ENCODE assay signal across 14 cellular contexts in the genomic region with DNA sequence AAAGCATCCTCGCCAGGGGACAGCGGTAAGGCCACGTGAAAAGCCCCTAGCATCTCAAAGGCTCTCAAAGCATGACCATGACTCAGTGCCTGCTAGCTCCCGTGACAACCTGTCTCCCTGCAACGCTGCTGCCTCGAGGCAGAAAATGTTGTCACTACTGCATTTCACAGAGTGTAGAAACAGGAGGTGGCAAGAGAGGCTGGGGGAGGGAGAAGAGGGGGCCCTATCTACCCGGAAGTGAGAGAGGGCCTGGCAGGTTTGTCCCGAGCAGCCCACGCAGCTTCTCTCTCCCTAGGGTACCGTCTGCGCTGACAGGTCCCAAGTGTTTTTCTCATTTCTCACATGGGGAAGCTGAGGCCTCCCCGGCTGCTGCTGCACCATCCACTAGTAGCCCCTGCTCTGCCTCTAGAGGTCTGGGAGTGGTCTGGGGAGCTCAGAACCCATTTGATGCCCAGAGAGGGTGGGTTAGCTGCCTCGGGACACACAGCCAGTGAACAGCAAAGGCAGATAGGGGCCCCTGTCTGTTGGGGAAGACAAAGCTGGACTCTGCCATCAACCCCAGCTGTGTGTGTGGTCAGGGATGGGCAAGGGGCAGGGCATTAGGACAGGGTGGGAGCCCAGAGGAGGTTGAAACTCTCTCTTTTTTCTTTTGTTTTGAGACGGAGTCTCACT. TPM values are rescaled to one million over a fixed set of nuclear protein-coding genes. Genes with fewer than 3 reads are reported as not detected.
DNase-seq lines count a peak whose midpoint lies in the region; ATAC-seq and TF ChIP-seq lines count a peak whose summit lies in the region.
"Had no signal": no experiment of that assay in that cellular context is flagged by ENCODE, and none has a peak within 500 bp of the region (broad histone marks: within the 10 kb centered on the region; RNA-seq: fewer than 3 reads in every experiment).

No MANE protein-coding gene starts in this region.

- no peak overlapping the region for H3K4me3 ChIP-seq in SK-N-SH (ENCODE audit: low read depth in 2 of 2, low read length in 1 of 2)

- no peaks in the 10 kb centered on the region for H3K9me2 ChIP-seq in SK-N-SH

- no peak for TF ChIP-seq RAD21 in SK-N-SH (IDR thresholded peaks at IDR 0.05; ENCODE audit: low read length)

- ATAC-seq in GM18870 (IDR thresholded peaks at IDR 0.05; ENCODE audit: unreplicated experiment) = no peak
- ATAC-seq: Right ventricle myocardium inferior had no signal

- no peaks in the 10 kb centered on the region; a peak in 1 of 4 replicates for H3K4me1 ChIP-seq in SK-N-SH (ENCODE audit: control insufficient read depth in 1 of 2, insufficient read depth in 2 of 2, low read depth in 1 of 2, low read length in 1 of 2)

- no peak overlapping the region; the same call in 1 of the 2 replicates for H3K4me2 ChIP-seq in SK-N-SH

- CTCF ChIA-PET in SK-N-SH (lab: Yijun Ruan, JAX) = interaction anchor here (0.9 to 1.6 kb wide), 8 partner anchors 10 to 516 kb away, joined by 3 to 8 read pairs (median 4); no protein-coding TSS in a partner anchor

- DNase-seq in AG08395 (ENCODE audit: low spot score) (peak; percentile 59), ELR (ENCODE audit: low read depth) (peak; percentile 77), SK-N-SH (peak; percentile 60), islet precursor cell (peak; percentile 94), NCI-H2196 (lab: John Stamatoyannopoulos, UW; ENCODE audit: unreplicated experiment) (no peak), NOMO-1 treated with DMSO at 0.1 percent for 48 hours (lab: John Stamatoyannopoulos, UW; ENCODE audit: unreplicated experiment) (no peak), NK-92 (lab: John Stamatoyannopoulos, UW; ENCODE audit: unreplicated experiment) (no peak)
- DNase-seq: activated T-cell treated with anti-CD3 and anti-CD28 coated beads for 4 hours; CD4-positive, CD25-positive, alpha-beta regulatory T cell; glutamatergic neuron; GOT3; NCI-H2171 had no signal

- no peaks in the 10 kb centered on the region for H3K79me2 ChIP-seq in SK-N-SH (ENCODE audit: insufficient read depth)

- TF ChIP-seq EP300 in SK-N-SH (IDR thresholded peaks at IDR 0.05; ENCODE audit: borderline replicate concordance in 1 of 2, low read depth in 1 of 2, low read length in 1 of 2) = no peak

- WGBS in SK-N-SH (ENCODE audit: low lambda C conversion rate) = 20% methylated on average over 13 of the region's 14 CpGs

- no peak overlapping the region for H3K27ac ChIP-seq in SK-N-SH (ENCODE audit: low read depth in 2 of 2, low read length in 1 of 2)

- no peak overlapping the region for H2AFZ ChIP-seq in SK-N-SH (ENCODE audit: low read depth)

- POLR2A ChIA-PET in SK-N-SH (lab: Yijun Ruan, JAX) = no interaction called here

- no peaks in the 10 kb centered on the region for H3K9me3 ChIP-seq in SK-N-SH

- no peaks in the 10 kb centered on the region for H3K36me3 ChIP-seq in SK-N-SH (replicated peaks in 1 of 2; ENCODE audit: control insufficient read depth in 1 of 2, insufficient read depth in 2 of 2, low read length in 1 of 2)

- no peak overlapping the region for H3K9ac ChIP-seq in SK-N-SH

- no peaks in the 10 kb centered on the region for H3F3A ChIP-seq in SK-N-SH (replicated peaks; ENCODE audit: insufficient read depth)

- no peak for TF ChIP-seq CTCF in SK-N-SH (IDR thresholded peaks at IDR 0.05)

- H4K20me1 ChIP-seq in SK-N-SH (ENCODE audit: insufficient read depth) = no peaks in the 10 kb centered on the region

- peaks cover 28% of the 10 kb centered on the region for H3K27me3 ChIP-seq in SK-N-SH (ENCODE audit: insufficient read depth)

TF ChIP-seq in SK-N-SH, 30 proteins besides CTCF, POLR2A, EP300 and RAD21 (continues in another document):
- no peak for TF ChIP-seq GABPA (IDR thresholded peaks at IDR 0.05; ENCODE audit: low read depth)
- TF ChIP-seq, protein P1, sequence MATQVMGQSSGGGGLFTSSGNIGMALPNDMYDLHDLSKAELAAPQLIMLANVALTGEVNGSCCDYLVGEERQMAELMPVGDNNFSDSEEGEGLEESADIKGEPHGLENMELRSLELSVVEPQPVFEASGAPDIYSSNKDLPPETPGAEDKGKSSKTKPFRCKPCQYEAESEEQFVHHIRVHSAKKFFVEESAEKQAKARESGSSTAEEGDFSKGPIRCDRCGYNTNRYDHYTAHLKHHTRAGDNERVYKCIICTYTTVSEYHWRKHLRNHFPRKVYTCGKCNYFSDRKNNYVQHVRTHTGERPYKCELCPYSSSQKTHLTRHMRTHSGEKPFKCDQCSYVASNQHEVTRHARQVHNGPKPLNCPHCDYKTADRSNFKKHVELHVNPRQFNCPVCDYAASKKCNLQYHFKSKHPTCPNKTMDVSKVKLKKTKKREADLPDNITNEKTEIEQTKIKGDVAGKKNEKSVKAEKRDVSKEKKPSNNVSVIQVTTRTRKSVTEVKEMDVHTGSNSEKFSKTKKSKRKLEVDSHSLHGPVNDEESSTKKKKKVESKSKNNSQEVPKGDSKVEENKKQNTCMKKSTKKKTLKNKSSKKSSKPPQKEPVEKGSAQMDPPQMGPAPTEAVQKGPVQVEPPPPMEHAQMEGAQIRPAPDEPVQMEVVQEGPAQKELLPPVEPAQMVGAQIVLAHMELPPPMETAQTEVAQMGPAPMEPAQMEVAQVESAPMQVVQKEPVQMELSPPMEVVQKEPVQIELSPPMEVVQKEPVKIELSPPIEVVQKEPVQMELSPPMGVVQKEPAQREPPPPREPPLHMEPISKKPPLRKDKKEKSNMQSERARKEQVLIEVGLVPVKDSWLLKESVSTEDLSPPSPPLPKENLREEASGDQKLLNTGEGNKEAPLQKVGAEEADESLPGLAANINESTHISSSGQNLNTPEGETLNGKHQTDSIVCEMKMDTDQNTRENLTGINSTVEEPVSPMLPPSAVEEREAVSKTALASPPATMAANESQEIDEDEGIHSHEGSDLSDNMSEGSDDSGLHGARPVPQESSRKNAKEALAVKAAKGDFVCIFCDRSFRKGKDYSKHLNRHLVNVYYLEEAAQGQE (IDR thresholded peaks at IDR 0.05; ENCODE audit: low read depth, low read length) = no peak
- TF ChIP-seq, protein P2, sequence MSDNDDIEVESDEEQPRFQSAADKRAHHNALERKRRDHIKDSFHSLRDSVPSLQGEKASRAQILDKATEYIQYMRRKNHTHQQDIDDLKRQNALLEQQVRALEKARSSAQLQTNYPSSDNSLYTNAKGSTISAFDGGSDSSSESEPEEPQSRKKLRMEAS (IDR thresholded peaks at IDR 0.05; ENCODE audit: low read depth) = no peak
- no peak for TF ChIP-seq TEAD4 (IDR thresholded peaks at IDR 0.05; ENCODE audit: borderline replicate concordance, insufficient read depth)
- no peak for TF ChIP-seq POLR2AphosphoS5 (IDR thresholded peaks at IDR 0.05; ENCODE audit: low read depth, low read length)
- TF ChIP-seq NFIC (IDR thresholded peaks at IDR 0.05; ENCODE audit: borderline replicate concordance) = no peak
- no peak for TF ChIP-seq SIN3A (IDR thresholded peaks at IDR 0.05; ENCODE audit: borderline replicate concordance, low read depth, low read length)
- TF ChIP-seq, protein P3, sequence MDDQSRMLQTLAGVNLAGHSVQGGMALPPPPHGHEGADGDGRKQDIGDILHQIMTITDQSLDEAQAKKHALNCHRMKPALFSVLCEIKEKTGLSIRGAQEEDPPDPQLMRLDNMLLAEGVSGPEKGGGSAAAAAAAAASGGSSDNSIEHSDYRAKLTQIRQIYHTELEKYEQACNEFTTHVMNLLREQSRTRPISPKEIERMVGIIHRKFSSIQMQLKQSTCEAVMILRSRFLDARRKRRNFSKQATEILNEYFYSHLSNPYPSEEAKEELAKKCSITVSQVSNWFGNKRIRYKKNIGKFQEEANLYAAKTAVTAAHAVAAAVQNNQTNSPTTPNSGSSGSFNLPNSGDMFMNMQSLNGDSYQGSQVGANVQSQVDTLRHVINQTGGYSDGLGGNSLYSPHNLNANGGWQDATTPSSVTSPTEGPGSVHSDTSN (IDR thresholded peaks at IDR 0.05) = no peak
- TF ChIP-seq YY1 (IDR thresholded peaks at IDR 0.05; ENCODE audit: low read depth) = no peak
- no peak for TF ChIP-seq RCOR1 (IDR thresholded peaks at IDR 0.05; ENCODE audit: low read length)
- TF ChIP-seq RXRA (IDR thresholded peaks at IDR 0.05; ENCODE audit: borderline replicate concordance, low read depth) = no peak
- no peak for TF ChIP-seq RFX5 (IDR thresholded peaks at IDR 0.05; ENCODE audit: low read length)
- no peak for TF ChIP-seq NRF1 (IDR thresholded peaks at IDR 0.05; ENCODE audit: low read depth, low read length)
- TF ChIP-seq, protein P4, sequence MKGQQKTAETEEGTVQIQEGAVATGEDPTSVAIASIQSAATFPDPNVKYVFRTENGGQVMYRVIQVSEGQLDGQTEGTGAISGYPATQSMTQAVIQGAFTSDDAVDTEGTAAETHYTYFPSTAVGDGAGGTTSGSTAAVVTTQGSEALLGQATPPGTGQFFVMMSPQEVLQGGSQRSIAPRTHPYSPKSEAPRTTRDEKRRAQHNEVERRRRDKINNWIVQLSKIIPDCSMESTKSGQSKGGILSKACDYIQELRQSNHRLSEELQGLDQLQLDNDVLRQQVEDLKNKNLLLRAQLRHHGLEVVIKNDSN (IDR thresholded peaks at IDR 0.05; ENCODE audit: borderline replicate concordance, low read depth) = no peak
- TF ChIP-seq, protein P5, sequence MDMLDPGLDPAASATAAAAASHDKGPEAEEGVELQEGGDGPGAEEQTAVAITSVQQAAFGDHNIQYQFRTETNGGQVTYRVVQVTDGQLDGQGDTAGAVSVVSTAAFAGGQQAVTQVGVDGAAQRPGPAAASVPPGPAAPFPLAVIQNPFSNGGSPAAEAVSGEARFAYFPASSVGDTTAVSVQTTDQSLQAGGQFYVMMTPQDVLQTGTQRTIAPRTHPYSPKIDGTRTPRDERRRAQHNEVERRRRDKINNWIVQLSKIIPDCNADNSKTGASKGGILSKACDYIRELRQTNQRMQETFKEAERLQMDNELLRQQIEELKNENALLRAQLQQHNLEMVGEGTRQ (IDR thresholded peaks at IDR 0.05; ENCODE audit: borderline replicate concordance, low read depth, low read length) = no peak

RNA-seq across cellular contexts. Expression of a gene that starts 3.7 kb away (rescaled TPM):
- 0.02 and 0.03 TPM in 2 replicates for polyA plus RNA-seq in SK-N-SH (2012; rRNA removed)
- polyA plus RNA-seq in SK-N-SH (2012; cell fraction: cytosol; rRNA removed) = 0.03 and 0.07 TPM in 2 replicates
- 0.11 and 0.12 TPM in 2 replicates for polyA plus RNA-seq in SK-N-SH (2012; cell fraction: nucleus; rRNA removed)
- polyA plus RNA-seq: CD4-positive, CD25-positive, alpha-beta regulatory T cell had no signal

RNA-seq across cellular contexts. Expression of a gene that starts 58.5 kb away (rescaled TPM):
- 20.3 and 37.7 TPM in 2 replicates for polyA plus RNA-seq in SK-N-SH (2012; rRNA removed)
- 20.4 and 21.6 TPM in 2 replicates for polyA plus RNA-seq in SK-N-SH (2012; cell fraction: cytosol; rRNA removed)
- 84.9 and 120 TPM in 2 replicates for polyA plus RNA-seq in SK-N-SH (2012; cell fraction: nucleus; rRNA removed)

RNA-seq across cellular contexts. Expression of a gene that starts 58.8 kb away (rescaled TPM):
- polyA plus RNA-seq in SK-N-SH (2012; rRNA removed) = 44.4 and 90.0 TPM in 2 replicates
- polyA plus RNA-seq in SK-N-SH (2012; cell fraction: cytosol; rRNA removed) = 43.3 and 43.5 TPM in 2 replicates
- polyA plus RNA-seq in SK-N-SH (2012; cell fraction: nucleus; rRNA removed) = 157 and 489 TPM in 2 replicates

Comparison
In these comparisons a context has a peak if more than half of its experiments do, and no peak if none do; other contexts are left out.
1. DNase-seq: peak in AG08395 (single experiment), ELR (single experiment), SK-N-SH (single experiment) and islet precursor cell (single experiment); none in NCI-H2196 (single experiment), NOMO-1 treated with DMSO at 0.1 percent for 48 hours (single experiment) and NK-92 (single experiment).